Comparison of ENCODE assay signal across 7 cellular contexts in genomic region chr4:150867148-150867547, GRCh38.
DNase-seq lines count a peak whose midpoint lies in the region; ATAC-seq and TF ChIP-seq lines count a peak whose summit lies in the region.

No MANE protein-coding gene starts in this region.

- intact Hi-C loops in activated B cell treated with CpG ODN at 0.5 μM for 24 hours (cut with micrococcal nuclease): loop anchor here (1.0 to 10.0 kb wide), 6 partner anchors 38 to 887 kb away; no protein-coding TSS in a partner anchor
- intact Hi-C loops in prostate gland (cut with DNase I): loop anchor here (5.0 to 10.0 kb wide), 2 partner anchors 570 to 862 kb away; no protein-coding TSS in a partner anchor

- no peak overlapping the region for H3K4me3 ChIP-seq in prostate gland

- DNase-seq in DMS53 treated with DMSO at 0.1 percent for 48 hours (lab: John Stamatoyannopoulos, UW; ENCODE audit: unreplicated experiment) (peak; percentile 74), NCI-H2196 (lab: John Stamatoyannopoulos, UW; ENCODE audit: unreplicated experiment) (peak; percentile 75), activated B cell treated with CpG ODN at 0.5 μM for 24 hours (no peak), glomerular endothelial cell (ENCODE audit: extremely low read depth, low read depth, low spot score) (peak; percentile 82), prostate gland (ENCODE audit: low spot score) (peak; percentile 74)

- POLR2A ChIA-PET in activated B cell treated with CpG ODN at 0.5 μM for 24 hours (lab: Charles Lee): interaction anchor here (0.9 kb wide), 1 partner anchor 76 kb away, joined by 4 read pairs; no protein-coding TSS in a partner anchor

- no peaks in the 10 kb centered on the region for H3K9me3 ChIP-seq in prostate gland

- CTCF ChIA-PET in activated B cell treated with CpG ODN at 0.5 μM for 24 hours (lab: Charles Lee): interaction anchor here (0.7 to 5.4 kb wide), 22 partner anchors 10 to 886 kb away, joined by 3 to 44 read pairs (median 4); no protein-coding TSS in a partner anchor

- no peaks in the 10 kb centered on the region for H3K36me3 ChIP-seq in prostate gland

- WGBS in prostate gland: 13% methylated on average over 4 of the region's 4 CpGs

- no peak overlapping the region for H3K27ac Mint-ChIP-seq in activated B cell treated with CpG ODN at 0.5 μM for 24 hours

- ATAC-seq in GM19043 (IDR thresholded peaks at IDR 0.05; ENCODE audit: low read depth, unreplicated experiment): peak; percentile 86
- ATAC-seq in HG03175 (IDR thresholded peaks at IDR 0.05; ENCODE audit: unreplicated experiment): peak; percentile 87
- peak; percentile 66 for ATAC-seq in activated B cell treated with CpG ODN at 0.5 μM for 24 hours (ENCODE audit: low read depth)

- no peak for TF ChIP-seq POLR2A in prostate gland (IDR thresholded peaks at IDR 0.05)

- H3K27me3 Mint-ChIP-seq in activated B cell treated with CpG ODN at 0.5 μM for 24 hours: no peaks in the 10 kb centered on the region

- no peaks in the 10 kb centered on the region for H3K9me3 Mint-ChIP-seq in activated B cell treated with CpG ODN at 0.5 μM for 24 hours

- TF ChIP-seq CTCF in activated B cell treated with CpG ODN at 0.5 μM for 24 hours (IDR thresholded peaks at IDR 0.05): peak; percentile 59
- peak; percentile 26 to 75 (median 73) for TF ChIP-seq CTCF in prostate gland (IDR thresholded peaks at IDR 0.05)

- no peaks in the 10 kb centered on the region for H3K27me3 ChIP-seq in prostate gland (replicated peaks; ENCODE audit: insufficient read depth)

- peaks cover 27% of the 10 kb centered on the region for H3K36me3 Mint-ChIP-seq in activated B cell treated with CpG ODN at 0.5 μM for 24 hours (ENCODE audit: low read depth)

- H3K4me1 Mint-ChIP-seq in activated B cell treated with CpG ODN at 0.5 μM for 24 hours: no peaks in the 10 kb centered on the region

- H3K4me3 Mint-ChIP-seq in activated B cell treated with CpG ODN at 0.5 μM for 24 hours: no peak overlapping the region

- no peaks in the 10 kb centered on the region for H3K4me1 ChIP-seq in prostate gland (replicated peaks)

- no peak overlapping the region for H3K27ac ChIP-seq in prostate gland
